Comparison of ENCODE assay signal across 8 cellular contexts in the genomic region with DNA sequence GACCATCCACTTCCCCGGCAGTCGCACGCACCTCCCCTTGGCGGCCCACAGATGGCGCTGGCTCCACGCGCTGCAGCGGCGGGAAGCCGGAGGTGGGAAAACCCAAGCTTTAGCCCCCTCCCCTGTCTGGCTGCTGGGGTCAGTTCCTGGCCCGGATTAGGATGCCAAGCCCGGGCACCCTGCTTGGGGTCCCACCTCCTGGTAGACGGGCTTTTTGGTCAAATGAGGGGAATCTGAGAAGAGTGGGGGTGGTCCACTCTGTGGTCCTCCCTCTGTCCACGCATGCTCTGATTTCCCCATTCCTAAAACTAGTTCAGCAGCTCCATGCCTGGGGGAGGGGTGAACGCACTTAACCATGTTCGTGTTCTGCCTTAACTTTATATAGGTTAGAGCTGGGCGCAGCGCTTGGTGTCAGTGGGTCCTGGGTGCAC. TPM values are rescaled to one million over a fixed set of nuclear protein-coding genes. Genes with fewer than 3 reads are reported as not detected.
DNase-seq lines count a peak whose midpoint lies in the region; ATAC-seq, FAIRE-seq and TF ChIP-seq lines count a peak whose summit lies in the region.

No MANE protein-coding gene starts in this region.

- H3K4me2 ChIP-seq in SU-DHL-6 (ENCODE audit: low read depth, low read length, poor library complexity, severe bottlenecking), result no peak overlapping the region

- H3K9me3 Mint-ChIP-seq in activated T-cell treated with anti-CD3 and anti-CD28 coated beads, Interleukin-2, amount 50 U/mL, for 24 hours, result no peaks in the 10 kb centered on the region

- TF ChIP-seq CTCF in SU-DHL-6 (IDR thresholded peaks at IDR 0.05; ENCODE audit: insufficient read depth, low read length, poor library complexity, severe bottlenecking) (peak; percentile 85), heart right ventricle (IDR thresholded peaks at IDR 0.05) (peak; percentile 24 to 83 (median 55))

- no peak overlapping the region for H3K27ac Mint-ChIP-seq in activated T-cell treated with anti-CD3 and anti-CD28 coated beads, Interleukin-2, amount 50 U/mL, for 24 hours

- peak in 1 of 8 donors; percentile 63 for ATAC-seq in heart right ventricle

- peaks cover 0 to 44% (median 0%) of the 10 kb centered on the region in 9 donors for H3K4me1 ChIP-seq in heart right ventricle

- no peaks in the 10 kb centered on the region for H3K79me2 ChIP-seq in SU-DHL-6 (ENCODE audit: insufficient read depth, low read length)

- H3K27ac ChIP-seq in SU-DHL-6 (ENCODE audit: low read depth, low read length), result no peak overlapping the region
- peak overlapping the region in 1 of 10 donors; percentile 83 for H3K27ac ChIP-seq in heart right ventricle

- H3K27me3 ChIP-seq in SU-DHL-6 (ENCODE audit: low read length), result no peaks in the 10 kb centered on the region
- peaks cover 0 to 23% (median 12%) of the 10 kb centered on the region in 7 donors for H3K27me3 ChIP-seq in heart right ventricle

- H3K36me3 ChIP-seq in SU-DHL-6 (ENCODE audit: low read length), result no peaks in the 10 kb centered on the region
- H3K36me3 ChIP-seq in heart right ventricle, result no peaks in the 10 kb centered on the region

- H3K36me3 Mint-ChIP-seq in activated T-cell treated with anti-CD3 and anti-CD28 coated beads, Interleukin-2, amount 50 U/mL, for 24 hours (ENCODE audit: low read depth), result no peaks in the 10 kb centered on the region

- H3K4me1 Mint-ChIP-seq in activated T-cell treated with anti-CD3 and anti-CD28 coated beads, Interleukin-2, amount 50 U/mL, for 24 hours (ENCODE audit: low read depth), result peaks cover 23% of the 10 kb centered on the region

- H3K9ac ChIP-seq in SU-DHL-6 (ENCODE audit: low read length), result no peak overlapping the region

- intact Hi-C loops in heart right ventricle (cut with DNase I), result loop anchor here in 3 of 10 donors (2.0 to 5.0 kb wide), 2 partner anchors 101 to 102 kb away; partner anchors contain the start of gene OR7A17 (in 1 of the 3)

- H3K4me3 ChIP-seq in SU-DHL-6 (ENCODE audit: insufficient read depth, low read length, poor library complexity, severe bottlenecking) (no peak overlapping the region), heart right ventricle (no peak overlapping the region)

- no peak for FAIRE-seq in GM12892 (lab: Jason Lieb, UNC)

- H2AFZ ChIP-seq in SU-DHL-6 (ENCODE audit: low read depth, low read length, severe bottlenecking), result peak overlapping the region; percentile 39

- H3K4me3 Mint-ChIP-seq in activated T-cell treated with anti-CD3 and anti-CD28 coated beads, Interleukin-2, amount 50 U/mL, for 24 hours, result no peak overlapping the region

- no peaks in the 10 kb centered on the region for H4K20me1 ChIP-seq in SU-DHL-6 (ENCODE audit: low read depth, low read length)

- no peaks in the 10 kb centered on the region for H3K9me2 ChIP-seq in SU-DHL-6 (replicated peaks; ENCODE audit: insufficient read depth, low read length)

- no peaks in the 10 kb centered on the region for H3F3A ChIP-seq in SU-DHL-6 (ENCODE audit: insufficient read depth)

- no peak for TF ChIP-seq POLR2A in GM12892 (IDR thresholded peaks at IDR 0.05; ENCODE audit: low read depth, low read length)

- H3K9me3 ChIP-seq in SU-DHL-6 (ENCODE audit: insufficient read depth, low read length) (no peaks in the 10 kb centered on the region), heart right ventricle (peaks cover 0 to 10% (median 0%) of the 10 kb centered on the region in 11 donors)

- H3K27me3 Mint-ChIP-seq in activated T-cell treated with anti-CD3 and anti-CD28 coated beads, Interleukin-2, amount 50 U/mL, for 24 hours, result peaks cover 33% of the 10 kb centered on the region

- DNase-seq in activated T-cell treated with anti-CD3 and anti-CD28 coated beads, Interleukin-2, amount 50 U/mL, for 1 hour, result peak; percentile 32
- DNase-seq in activated T-cell treated with anti-CD3 and anti-CD28 coated beads, Interleukin-2, amount 50 U/mL, for 24 hours, result no peak
- DNase-seq in heart right ventricle (peak in 1 of 2 donors; percentile 21), NCI-H2107 (lab: John Stamatoyannopoulos, UW) (no peak), GM12892 (ENCODE audit: insufficient read length) (no peak), kidney glomerular epithelial cell (lab: John Stamatoyannopoulos, UW) (no peak)
- peak; percentile 18 for DNase-seq in stimulated activated CD4-positive, alpha-beta T cell treated with anti-CD3 and anti-CD28 coated beads, Interleukin-4, amount 100 ng/mL, for 1 hour

- 13 to 19% methylated on average over 18 of the region's 18 CpGs for WGBS in heart right ventricle, 2 donors

RNA-seq across cellular contexts. Expression of gene ADGRE2, which starts 8.1 kb away (rescaled TPM):
- 1 to 10 TPM in 4 of 10 donors, under 1 TPM in 6; 0.17 to 5.0 (median 0.87) TPM for total RNA-seq in heart right ventricle
- polyA plus RNA-seq in heart right ventricle, result under 1 TPM; 0.38 to 0.44 TPM
- polyA plus RNA-seq in GM12892 (2012; ENCODE audit: missing spikeins), result 2.8 TPM

RNA-seq across cellular contexts. Expression of gene OR7A5, which starts 48.5 kb away (rescaled TPM):
- not detected for total RNA-seq in heart right ventricle
- not detected for polyA plus RNA-seq in heart right ventricle
- not detected for polyA plus RNA-seq in GM12892 (2012; ENCODE audit: missing spikeins)

RNA-seq across cellular contexts. Expression of gene OR7C1, which starts 48.5 kb away (rescaled TPM):
- total RNA-seq in heart right ventricle, result under 1 TPM in 3 of 10 donors, not detected in 7; 0.02 to 0.06 (median 0.02) TPM
- polyA plus RNA-seq in heart right ventricle, result under 1 TPM; 0.01 to 0.07 TPM
- polyA plus RNA-seq in GM12892 (2012; ENCODE audit: missing spikeins), result 0.04 TPM

Comparison
In these comparisons a context has a peak if more than half of its experiments do, and no peak if none do; other contexts are left out.
1. DNase-seq: peak in activated T-cell treated with anti-CD3 and anti-CD28 coated beads, Interleukin-2, amount 50 U/mL, for 1 hour (single experiment) and stimulated activated CD4-positive, alpha-beta T cell treated with anti-CD3 and anti-CD28 coated beads, Interleukin-4, amount 100 ng/mL, for 1 hour (single experiment); none in activated T-cell treated with anti-CD3 and anti-CD28 coated beads, Interleukin-2, amount 50 U/mL, for 24 hours (single experiment), NCI-H2107 (single experiment), GM12892 (single experiment) and kidney glomerular epithelial cell (single experiment).